In genomic region chr13:30408319-30409101, GRCh38 we compare ENCODE assay signal across 8 cellular contexts. TPM values are rescaled to one million over a fixed set of nuclear protein-coding genes. Genes with fewer than 3 reads are reported as not detected.
DNase-seq lines count a peak whose midpoint lies in the region; ATAC-seq lines count a peak whose summit lies in the region.

No MANE protein-coding gene starts in this region.

- peaks cover 4 to 6% of the 10 kb centered on the region in 2 donors for H3K4me1 ChIP-seq in esophagus (ENCODE audit: control insufficient read depth in 2 of 2, insufficient read depth in 2 of 2, low read length in 1 of 2)
- peaks cover 0 to 8% of the 10 kb centered on the region in 2 donors for H3K4me1 ChIP-seq in mucosa of rectum (ENCODE audit: control insufficient read depth in 2 of 2, insufficient read depth in 2 of 2, low read length in 2 of 2)

- H3K36me3 ChIP-seq in esophagus (ENCODE audit: control insufficient read depth in 2 of 2, insufficient read depth in 2 of 2, low read length in 1 of 2) (no peaks in the 10 kb centered on the region), mucosa of rectum (ENCODE audit: control insufficient read depth in 2 of 2, insufficient read depth in 2 of 2, low read length in 2 of 2) (no peaks in the 10 kb centered on the region)

- DNase-seq in NCI-H1694 treated with DMSO at 0.1 percent for 48 hours (lab: John Stamatoyannopoulos, UW) = peak; percentile 5
- DNase-seq in NCI-H1694 (lab: John Stamatoyannopoulos, UW) = no peak
- peak; percentile 46 for DNase-seq in NCI-H82 treated with DMSO at 0.1 percent for 48 hours (lab: John Stamatoyannopoulos, UW; ENCODE audit: unreplicated experiment)
- DNase-seq in activated T-cell treated with anti-CD3 and anti-CD28 coated beads, Interleukin-2, amount 50 U/mL, for 24 hours = peak; percentile 95
- peak; percentile 94 for DNase-seq in stimulated activated CD8-positive, alpha-beta memory T cell treated with anti-CD3 and anti-CD28 coated beads, Interleukin-4, amount 100 ng/mL, for 48 hours

- H3K9ac ChIP-seq in mucosa of rectum (ENCODE audit: low read depth in 1 of 2, low read length in 2 of 2) = peak overlapping the region; percentile 34 to 68

- peaks cover 27% of the 10 kb centered on the region for H3K4me1 Mint-ChIP-seq in activated T-cell treated with anti-CD3 and anti-CD28 coated beads, Interleukin-2, amount 50 U/mL, for 24 hours (ENCODE audit: low read depth)

- H3K4me3 ChIP-seq in esophagus (ENCODE audit: low read depth in 1 of 2, low read length in 2 of 2) (peak overlapping the region in 1 of 2 donors; percentile 37), mucosa of rectum (ENCODE audit: low read length in 2 of 2) (peak overlapping the region; percentile 52 to 67)

- H3K27ac ChIP-seq in esophagus (ENCODE audit: low read depth in 2 of 2, low read length in 1 of 2) (peak overlapping the region; percentile 82 to 89), mucosa of rectum (ENCODE audit: low read depth in 2 of 2, low read length in 2 of 2) (peak overlapping the region; percentile 66)

- H3K9me3 ChIP-seq in esophagus (ENCODE audit: control insufficient read depth in 2 of 2, insufficient read depth in 1 of 2, low read depth in 1 of 2, low read length in 1 of 2) (no peaks in the 10 kb centered on the region), mucosa of rectum (ENCODE audit: control insufficient read depth in 2 of 2, low read length in 2 of 2) (no peaks in the 10 kb centered on the region)

- WGBS in esophagus, 2 donors = 10 to 16% methylated on average over 42 to 51 of the region's 51 CpGs

- H3K27ac Mint-ChIP-seq in activated T-cell treated with anti-CD3 and anti-CD28 coated beads, Interleukin-2, amount 50 U/mL, for 24 hours = peak overlapping the region; percentile 67

- ATAC-seq in HG02981 (IDR thresholded peaks at IDR 0.05; ENCODE audit: unreplicated experiment) = peak; percentile 85

- H3K9me3 Mint-ChIP-seq in activated T-cell treated with anti-CD3 and anti-CD28 coated beads, Interleukin-2, amount 50 U/mL, for 24 hours = no peaks in the 10 kb centered on the region

- no peaks in the 10 kb centered on the region for H3K27me3 Mint-ChIP-seq in activated T-cell treated with anti-CD3 and anti-CD28 coated beads, Interleukin-2, amount 50 U/mL, for 24 hours

- H3K27me3 ChIP-seq in esophagus (ENCODE audit: control insufficient read depth in 1 of 2, insufficient read depth in 2 of 2, low read length in 2 of 2) (no peaks in the 10 kb centered on the region), mucosa of rectum (ENCODE audit: control insufficient read depth in 2 of 2, insufficient read depth in 2 of 2, low read length in 2 of 2) (no peaks in the 10 kb centered on the region)

- no peaks in the 10 kb centered on the region for H3K36me3 Mint-ChIP-seq in activated T-cell treated with anti-CD3 and anti-CD28 coated beads, Interleukin-2, amount 50 U/mL, for 24 hours (ENCODE audit: low read depth)

- H3K4me3 Mint-ChIP-seq in activated T-cell treated with anti-CD3 and anti-CD28 coated beads, Interleukin-2, amount 50 U/mL, for 24 hours = peak overlapping the region; percentile 44

RNA-seq across cellular contexts. Expression of gene UBE2L5, which starts 13.8 kb away (rescaled TPM):
- polyA plus RNA-seq in esophagus = under 1 TPM; 0.06 to 0.45 TPM

RNA-seq across cellular contexts. Expression of gene HMGB1, which starts 57.2 kb away (rescaled TPM):
- 100 to 1,000 TPM; 293 to 393 TPM for polyA plus RNA-seq in esophagus
